Comparison of ENCODE assay signal across 8 cellular contexts in genomic region chrX:147811803-147812202, GRCh38.
"Had no signal": no experiment of that assay in that cellular context is flagged by ENCODE, and none has a peak within 500 bp of the region (broad histone marks: within the 10 kb centered on the region; RNA-seq: fewer than 3 reads in every experiment).

No MANE protein-coding gene starts in this region.

- H3K4me3 ChIP-seq: GM12878 had no signal

- FAIRE-seq: G401.6, GM12878, GM12891, GM12892, GM18507, GM19239 had no signal

- DNase-seq: GDM1, GF-D8 had no signal

- ATAC-seq: GM12878 had no signal
